ENCODE assay signal across 10 cellular contexts in genomic region chr14:36773136-36773540, GRCh38.
DNase-seq lines count a peak whose midpoint lies in the region; ATAC-seq and TF ChIP-seq lines count a peak whose summit lies in the region.
"Had no signal": no experiment of that assay in that cellular context is flagged by ENCODE, and none has a peak within 500 bp of the region (broad histone marks: within the 10 kb centered on the region; RNA-seq: fewer than 3 reads in every experiment).

No MANE protein-coding gene starts in this region.

- TF ChIP-seq CTCF in chondrocyte (IDR thresholded peaks at IDR 0.05), result peak; percentile 57
- peak; percentile 47 for TF ChIP-seq CTCF in type B pancreatic cell (conservative IDR thresholded peaks at IDR 0.05)

- no peaks in the 10 kb centered on the region for H3K36me3 Mint-ChIP-seq in chondrocyte (ENCODE audit: low read depth)
- no peaks in the 10 kb centered on the region for H3K36me3 Mint-ChIP-seq in type B pancreatic cell

- peaks cover 6% of the 10 kb centered on the region for H3K4me1 Mint-ChIP-seq in chondrocyte (ENCODE audit: low read depth)
- peaks cover 5% of the 10 kb centered on the region for H3K4me1 Mint-ChIP-seq in type B pancreatic cell (ENCODE audit: unreplicated experiment)

- H3K4me3 Mint-ChIP-seq in chondrocyte (ENCODE audit: unreplicated experiment), result no peak overlapping the region
- H3K4me3 Mint-ChIP-seq in type B pancreatic cell, result no peak overlapping the region

- DNase-seq in NCI-H2196 (lab: John Stamatoyannopoulos, UW; ENCODE audit: unreplicated experiment), result peak; percentile 19
- DNase-seq in NCI-H2196 treated with DMSO at 0.1 percent for 48 hours (lab: John Stamatoyannopoulos, UW; ENCODE audit: unreplicated experiment), result no peak
- DNase-seq in NCI-H345 treated with DMSO at 0.1 percent for 48 hours (lab: John Stamatoyannopoulos, UW; ENCODE audit: unreplicated experiment), result peak; percentile 80
- no peak for DNase-seq in chondrocyte (ENCODE audit: low spot score)
- DNase-seq in type B pancreatic cell (ENCODE audit: extremely low spot score, unreplicated experiment), result no peak
- DNase-seq in anterior cingulate cortex (lab: John Stamatoyannopoulos, UW), result no peak
- DNase-seq: colonic mucosa, left ventricle myocardium superior had no signal

- ATAC-seq in HG02571 (IDR thresholded peaks at IDR 0.05; ENCODE audit: unreplicated experiment) (no peak), GM18858 (IDR thresholded peaks at IDR 0.05; ENCODE audit: unreplicated experiment) (no peak)
- ATAC-seq: left ventricle myocardium superior had no signal

- peaks cover 10% of the 10 kb centered on the region for H3K9me3 Mint-ChIP-seq in chondrocyte (ENCODE audit: low read depth)
- H3K9me3 Mint-ChIP-seq in type B pancreatic cell, result peaks cover 3% of the 10 kb centered on the region

- H3K27me3 Mint-ChIP-seq in chondrocyte (ENCODE audit: low read depth) (peaks cover 4% of the 10 kb centered on the region), type B pancreatic cell (peaks cover 3% of the 10 kb centered on the region)

- no peak overlapping the region for H3K27ac Mint-ChIP-seq in chondrocyte (ENCODE audit: unreplicated experiment)
- H3K27ac Mint-ChIP-seq in type B pancreatic cell, result no peak overlapping the region

Comparison
In these comparisons a context has a peak if more than half of its experiments do, and no peak if none do; other contexts are left out.
1. DNase-seq: peak in NCI-H2196 (single experiment) and NCI-H345 treated with DMSO at 0.1 percent for 48 hours (single experiment); none in NCI-H2196 treated with DMSO at 0.1 percent for 48 hours (single experiment), chondrocyte (single experiment), type B pancreatic cell (single experiment) and anterior cingulate cortex (0 of 58).